ENCODE assay signal across 7 cellular contexts in genomic region chr16:27639588-27640276, GRCh38.
DNase-seq lines count a peak whose midpoint lies in the region; ATAC-seq and TF ChIP-seq lines count a peak whose summit lies in the region.

No MANE protein-coding gene starts in this region.

- no peak overlapping the region for H3K4me3 ChIP-seq in heart left ventricle

- 64 to 79% (median 70%) methylated on average over 6 of the region's 6 CpGs for WGBS in heart left ventricle, 4 donors

- peaks cover 0 to 23% (median 2%) of the 10 kb centered on the region in 9 donors for H3K36me3 ChIP-seq in heart left ventricle

- TF ChIP-seq POLR2A in heart left ventricle (IDR thresholded peaks at IDR 0.05), result no peak

- H3K9me3 Mint-ChIP-seq in activated T-cell treated with anti-CD3 and anti-CD28 coated beads, Interleukin-2, amount 50 U/mL, for 72 hours, result no peaks in the 10 kb centered on the region

- DNase-seq in ELF-1 (ENCODE audit: low read depth, low spot score) (peak; percentile 70), NCI-H2107 treated with DMSO at 0.1 percent for 48 hours (lab: John Stamatoyannopoulos, UW; ENCODE audit: unreplicated experiment) (peak; percentile 50), heart left ventricle (no peak), pulmonary artery endothelial cell (ENCODE audit: low read depth, low spot score) (peak; percentile 32)
- peak; percentile 18 to 42 for DNase-seq in activated T-cell treated with anti-CD3 and anti-CD28 coated beads, Interleukin-2, amount 50 U/mL, for 72 hours

- no peaks in the 10 kb centered on the region for H3K4me1 Mint-ChIP-seq in activated T-cell treated with anti-CD3 and anti-CD28 coated beads, Interleukin-2, amount 50 U/mL, for 72 hours (ENCODE audit: low read depth)

- no peaks in the 10 kb centered on the region for H3K27me3 ChIP-seq in heart left ventricle

- H3K27me3 Mint-ChIP-seq in activated T-cell treated with anti-CD3 and anti-CD28 coated beads, Interleukin-2, amount 50 U/mL, for 72 hours (ENCODE audit: low read depth), result no peaks in the 10 kb centered on the region

- H3K36me3 Mint-ChIP-seq in activated T-cell treated with anti-CD3 and anti-CD28 coated beads, Interleukin-2, amount 50 U/mL, for 72 hours (ENCODE audit: insufficient read depth in 2 of 2), result peaks cover 1 to 3% of the 10 kb centered on the region in 2 donors

- no peak overlapping the region for H3K27ac ChIP-seq in heart left ventricle

- no peaks in the 10 kb centered on the region for H3K9me3 ChIP-seq in heart left ventricle

- H3K4me3 Mint-ChIP-seq in activated T-cell treated with anti-CD3 and anti-CD28 coated beads, Interleukin-2, amount 50 U/mL, for 72 hours, result no peak overlapping the region

- H3K4me1 ChIP-seq in heart left ventricle, result no peaks in the 10 kb centered on the region

- H3K27ac Mint-ChIP-seq in activated T-cell treated with anti-CD3 and anti-CD28 coated beads, Interleukin-2, amount 50 U/mL, for 72 hours, result no peak overlapping the region

- peak; percentile 34 to 66 (median 50) for TF ChIP-seq CTCF in heart left ventricle (IDR thresholded peaks at IDR 0.05)

- ATAC-seq in GM21723 (IDR thresholded peaks at IDR 0.05; ENCODE audit: unreplicated experiment) (peak; percentile 66), heart left ventricle (peak; percentile 61 to 83 (median 70)), HG03135 (IDR thresholded peaks at IDR 0.05; ENCODE audit: unreplicated experiment) (no peak)
- peak; percentile 64 to 68 for ATAC-seq in activated T-cell treated with anti-CD3 and anti-CD28 coated beads, Interleukin-2, amount 50 U/mL, for 72 hours (replicated peaks in 1 of 2)

- intact Hi-C loops in heart left ventricle (cut with DNase I), result loop anchor here in 9 of 10 donors (5.0 to 10.0 kb wide), 8 partner anchors 225 to 435 kb away; partner anchors contain the start of gene GSG1L (in 6 of the 9)

Comparison
In these comparisons a context has a peak if more than half of its experiments do, and no peak if none do; other contexts are left out.
1. DNase-seq: peak in ELF-1 (single experiment), NCI-H2107 treated with DMSO at 0.1 percent for 48 hours (single experiment), activated T-cell treated with anti-CD3 and anti-CD28 coated beads, Interleukin-2, amount 50 U/mL, for 72 hours (2 of 2) and pulmonary artery endothelial cell (single experiment); none in heart left ventricle (0 of 5).